In the genomic region with DNA sequence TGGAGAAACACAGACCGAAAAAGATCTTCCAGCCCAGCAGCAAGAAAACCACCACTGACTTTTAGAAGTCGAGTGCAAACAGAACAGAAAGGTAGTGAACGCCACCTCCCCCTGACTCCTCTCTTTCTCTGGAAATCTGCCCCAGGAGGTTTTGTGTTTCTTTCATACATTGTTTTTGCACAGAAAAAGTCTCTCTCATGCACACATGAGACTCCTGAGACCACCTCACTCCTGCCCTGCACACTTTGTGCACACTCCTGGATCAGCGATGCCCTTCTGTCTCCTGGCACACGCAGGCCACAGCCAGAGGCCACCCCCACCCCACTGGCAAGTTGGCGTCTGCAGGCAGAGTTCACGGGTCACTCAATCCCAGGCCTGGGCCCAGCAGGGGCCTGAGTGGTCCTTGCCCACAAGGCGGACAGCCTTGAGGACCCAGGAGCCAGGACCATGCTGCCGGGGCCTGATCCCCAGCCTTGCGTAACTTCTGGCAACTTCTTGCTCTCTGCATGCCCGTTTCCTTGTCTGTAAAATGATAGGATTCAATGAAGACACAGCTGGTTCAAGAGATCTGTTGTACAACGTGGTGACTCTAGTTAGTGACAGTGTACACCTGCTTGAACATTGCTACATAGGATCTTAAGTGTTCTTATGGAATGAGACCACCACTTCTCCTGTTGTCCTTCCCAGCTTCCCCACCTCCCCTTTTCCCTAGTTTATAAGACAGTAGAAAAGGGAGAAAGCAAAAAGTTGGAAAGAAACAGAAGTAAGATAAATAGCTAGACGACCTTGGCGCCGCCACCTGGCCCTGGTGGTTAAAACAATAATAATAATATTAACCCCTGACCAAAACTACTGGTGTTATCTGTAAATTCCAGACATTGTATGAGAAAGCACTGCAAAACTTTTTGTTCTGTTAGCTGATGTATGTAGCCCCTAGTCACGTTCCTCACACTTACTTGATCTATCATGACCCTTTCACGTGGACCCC, we compare ENCODE assay signal across 11 cellular contexts. TPM values are rescaled to one million over a fixed set of nuclear protein-coding genes. Genes with fewer than 3 reads are reported as not detected.
DNase-seq lines count a peak whose midpoint lies in the region; ATAC-seq and TF ChIP-seq lines count a peak whose summit lies in the region.
"Had no signal": no experiment of that assay in that cellular context is flagged by ENCODE, and none has a peak within 500 bp of the region (broad histone marks: within the 10 kb centered on the region; RNA-seq: fewer than 3 reads in every experiment).

No MANE protein-coding gene starts in this region.

- H3K4me3 ChIP-seq in PC-3 (ENCODE audit: low read length) (no peak overlapping the region), skeletal muscle tissue (ENCODE audit: low read length in 3 of 3) (no peak overlapping the region)
- H3K4me3 ChIP-seq: transverse colon had no signal

- TF ChIP-seq CTCF in PC-3 (conservative IDR thresholded peaks at IDR 0.05; ENCODE audit: low read depth, low read length): no peak

- H3K27ac ChIP-seq in PC-3 (ENCODE audit: low read length) (no peak overlapping the region), skeletal muscle tissue (ENCODE audit: low read depth, low read length) (no peak overlapping the region)
- H3K27ac ChIP-seq: ascending aorta, gastrocnemius medialis, transverse colon had no signal

- POLR2A ChIA-PET in PC-3 (lab: Charles Lee; ENCODE audit: unreplicated experiment): no interaction called here

- H4K20me1 ChIP-seq in PC-3 (ENCODE audit: low read length): no peaks in the 10 kb centered on the region

- no peaks in the 10 kb centered on the region for H3F3A ChIP-seq in PC-3 (ENCODE audit: low read length, unreplicated experiment)

- H3K79me2 ChIP-seq in PC-3 (ENCODE audit: low read length): no peaks in the 10 kb centered on the region

- ATAC-seq in PC-3 (no peak; the same call in none of the 2 replicates), HG03469 (IDR thresholded peaks at IDR 0.05; ENCODE audit: unreplicated experiment) (no peak), GM21367 (IDR thresholded peaks at IDR 0.05; ENCODE audit: unreplicated experiment) (no peak)

- DNase-seq in NCI-H2196 (lab: John Stamatoyannopoulos, UW; ENCODE audit: unreplicated experiment) (peak; percentile 8), NCI-H2196 treated with DMSO at 0.1 percent for 48 hours (lab: John Stamatoyannopoulos, UW; ENCODE audit: unreplicated experiment) (no peak), PC-3 (no peak), globus pallidus (ENCODE audit: low spot score) (peak; percentile 8), T-helper 2 cell (no peak)

- no TSS peak for BruUV-seq in PC-3 (replicated peaks; lab: Mats Ljungman, UMichigan)

- no peak overlapping the region for H3K4me2 ChIP-seq in PC-3 (ENCODE audit: low read length)

- H3K9me2 ChIP-seq in PC-3 (replicated peaks; ENCODE audit: low read length): no peaks in the 10 kb centered on the region

- intact Hi-C loops in PC-3 (cut with micrococcal nuclease): loop anchor here (2.0 to 5.0 kb wide), 2 partner anchors 758 to 982 kb away; no protein-coding TSS in a partner anchor

- H3K9ac ChIP-seq in PC-3 (ENCODE audit: low read length): no peak overlapping the region
- peak overlapping the region in 2 of 3 donors; percentile 12 to 28 for H3K9ac ChIP-seq in skeletal muscle tissue (ENCODE audit: low read depth in 1 of 3, low read length in 3 of 3)

- H3K27me3 ChIP-seq in PC-3 (ENCODE audit: low read length) (peaks cover 30% of the 10 kb centered on the region), skeletal muscle tissue (ENCODE audit: control insufficient read depth in 3 of 3, insufficient read depth in 3 of 3, low read length in 3 of 3) (peaks cover 0 to 4% (median 4%) of the 10 kb centered on the region in 3 donors)
- H3K27me3 ChIP-seq: ascending aorta, gastrocnemius medialis, transverse colon had no signal

- no peaks in the 10 kb centered on the region for H3K4me1 ChIP-seq in PC-3 (ENCODE audit: insufficient read depth, low read length)
- peaks cover 7% of the 10 kb centered on the region in 3 donors for H3K4me1 ChIP-seq in skeletal muscle tissue (ENCODE audit: control insufficient read depth in 3 of 3, insufficient read depth in 3 of 3, low read length in 3 of 3)

- 0 out of 2 replicates have a peak overlapping the region, but pooled peaks have one; percentile 27 for H2AFZ ChIP-seq in PC-3 (ENCODE audit: low read length)

- CTCF ChIA-PET in PC-3 (lab: Charles Lee): interaction anchor here (0.6 to 0.7 kb wide), 2 partner anchors 922 to 1455 kb away, joined by 3 to 4 read pairs; no protein-coding TSS in a partner anchor

- H3K9me3 ChIP-seq in PC-3 (ENCODE audit: low read length) (no peaks in the 10 kb centered on the region), skeletal muscle tissue (ENCODE audit: control insufficient read depth in 3 of 3, low read length in 3 of 3) (no peaks in the 10 kb centered on the region)
- H3K9me3 ChIP-seq: ascending aorta, gastrocnemius medialis, transverse colon had no signal

- no peaks in the 10 kb centered on the region for H3K36me3 ChIP-seq in PC-3 (ENCODE audit: low read depth, low read length)
- H3K36me3 ChIP-seq in skeletal muscle tissue (ENCODE audit: control insufficient read depth in 3 of 3, insufficient read depth in 3 of 3, low read length in 3 of 3): no peaks in the 10 kb centered on the region
- H3K36me3 ChIP-seq: ascending aorta, gastrocnemius medialis, transverse colon had no signal

RNA-seq across cellular contexts. Expression of a gene that starts 30.2 kb away (rescaled TPM):
- not detected in 2 replicates for total RNA-seq in PC-3 (2014; rRNA removed)
- 1.0 TPM for total RNA-seq in skeletal muscle tissue
- total RNA-seq: ascending aorta had no signal

Comparison
In these comparisons a context has a peak if more than half of its experiments do, and no peak if none do; other contexts are left out.
1. DNase-seq: peak in NCI-H2196 (single experiment) and globus pallidus (single experiment); none in NCI-H2196 treated with DMSO at 0.1 percent for 48 hours (single experiment), PC-3 (single experiment) and T-helper 2 cell (0 of 5).